Comparison of ENCODE assay signal across 10 cellular contexts in genomic region chr5:142326480-142326938, GRCh38. TPM values are rescaled to one million over a fixed set of nuclear protein-coding genes. Genes with fewer than 3 reads are reported as not detected.
A peak's percentile ranks its signal among the peaks of the same experiment; 100 is the strongest.
DNase-seq lines count a peak whose midpoint lies in the region; ATAC-seq and TF ChIP-seq lines count a peak whose summit lies in the region.
"Had no signal": no experiment of that assay in that cellular context is flagged by ENCODE, and none has a peak within 500 bp of the region (broad histone marks: within the 10 kb centered on the region; RNA-seq: fewer than 3 reads in every experiment).

No MANE protein-coding gene starts in this region.

- no peaks in the 10 kb centered on the region for H3K9me3 Mint-ChIP-seq in activated naive CD4-positive, alpha-beta T cell treated with anti-CD3 and anti-CD28 coated beads, Interleukin-2, amount 50 U/mL, for 24 hours

- ATAC-seq in upper lobe of right lung (no peak), HG03571 (IDR thresholded peaks at IDR 0.05; ENCODE audit: unreplicated experiment) (no peak)

- intact Hi-C loops in mammary epithelial cell (cut with micrococcal nuclease) (loop anchor here (2.0 to 10.0 kb wide), 5 partner anchors 38 to 371 kb away; no protein-coding TSS in a partner anchor), upper lobe of right lung (cut with DNase I) (no loop called here)

- TF ChIP-seq CTCF in mammary epithelial cell (conservative IDR thresholded peaks at IDR 0.05 in 1 of 2, IDR thresholded peaks at IDR 0.05 in 1 of 2; ENCODE audit: extremely low read depth in 1 of 2, insufficient read depth in 1 of 2, low read depth in 1 of 2, low read length in 2 of 2) (no peak), upper lobe of right lung (IDR thresholded peaks at IDR 0.05) (no peak)

- H3K4me1 ChIP-seq in mammary epithelial cell (ENCODE audit: insufficient read depth, low read length) (peaks cover 28% of the 10 kb centered on the region), mesodermal cell (ENCODE audit: control insufficient read depth, insufficient read depth, low read length, poor library complexity, severe bottlenecking) (peaks cover 13% of the 10 kb centered on the region), upper lobe of right lung (peaks cover 34% of the 10 kb centered on the region)

- no peaks in the 10 kb centered on the region for H3K36me3 Mint-ChIP-seq in activated naive CD4-positive, alpha-beta T cell treated with anti-CD3 and anti-CD28 coated beads, Interleukin-2, amount 50 U/mL, for 24 hours

- H3K4me3 ChIP-seq in mammary epithelial cell (replicated peaks in 1 of 3; ENCODE audit: insufficient read depth in 1 of 3, low read depth in 2 of 3, low read length in 3 of 3), result peak overlapping the region; percentile 67 to 79 (median 78)
- peak overlapping the region; percentile 100 for H3K4me3 ChIP-seq in mesodermal cell (ENCODE audit: extremely low read depth, insufficient read depth, low read length, poor library complexity, severe bottlenecking)
- peak overlapping the region; percentile 63 for H3K4me3 ChIP-seq in upper lobe of right lung

- no peak overlapping the region for H3K27ac Mint-ChIP-seq in activated naive CD4-positive, alpha-beta T cell treated with anti-CD3 and anti-CD28 coated beads, Interleukin-2, amount 50 U/mL, for 24 hours

- no peak for DNase-seq in activated naive CD4-positive, alpha-beta T cell treated with Interleukin-2 at 50 U/mL for 16 hours
- DNase-seq in mammary epithelial cell (no peak), upper lobe of right lung (no peak), AG08395 (ENCODE audit: low spot score) (no peak), NCI-H2171 treated with DMSO at 0.1 percent for 48 hours (lab: John Stamatoyannopoulos, UW) (no peak)
- DNase-seq: Kasumi-1 had no signal

- BruUV-seq in mammary epithelial cell (replicated peaks; lab: Mats Ljungman, UMichigan), result TSS peak; percentile 76

- H3K27ac ChIP-seq in mammary epithelial cell (ENCODE audit: insufficient read depth, low read depth, low read length) (peak overlapping the region; percentile 81), mesodermal cell (ENCODE audit: low read depth, low read length, severe bottlenecking) (peak overlapping the region; percentile 96), upper lobe of right lung (peak overlapping the region; percentile 95)

- peak overlapping the region; percentile 86 for H2AFZ ChIP-seq in mammary epithelial cell (ENCODE audit: low read depth, low read length)

- CTCF ChIA-PET in mammary epithelial cell (lab: Charles Lee; ENCODE audit: low non-redundant PET), result no interaction called here

- no peaks in the 10 kb centered on the region for H4K20me1 ChIP-seq in mammary epithelial cell (ENCODE audit: insufficient read depth, low read length)

- peak overlapping the region; percentile 64 for H3K9ac ChIP-seq in mammary epithelial cell (ENCODE audit: insufficient read depth, low read length)

- peak overlapping the region; percentile 98 for H3K4me2 ChIP-seq in mammary epithelial cell (ENCODE audit: insufficient read depth, low read depth, low read length)

- 81% methylated on average over 8 of the region's 8 CpGs for WGBS in mammary epithelial cell (ENCODE audit: low coverage, missing lambda C conversion rate)
- WGBS in mesodermal cell (ENCODE audit: insufficient coverage in 2 of 2), 2 experiments, result 2 to 11% methylated on average over 5 of the region's 8 CpGs

- H3K27me3 Mint-ChIP-seq in activated naive CD4-positive, alpha-beta T cell treated with anti-CD3 and anti-CD28 coated beads, Interleukin-2, amount 50 U/mL, for 24 hours, result peaks cover 35% of the 10 kb centered on the region

- dilution Hi-C loops in mammary epithelial cell (cut with HindIII; ENCODE audit: low sequenced_read_pairs), result no loop called here

- H3K79me2 ChIP-seq in mammary epithelial cell (ENCODE audit: insufficient read depth, low read length), result peaks cover 67% of the 10 kb centered on the region

- peaks cover 18% of the 10 kb centered on the region for H3K4me1 Mint-ChIP-seq in activated naive CD4-positive, alpha-beta T cell treated with anti-CD3 and anti-CD28 coated beads, Interleukin-2, amount 50 U/mL, for 24 hours

- in situ Hi-C loops in mammary epithelial cell (cut with MboI; ENCODE audit: low sequenced_read_pairs in 2 of 2), result loop anchor here in 1 of 2 donors (10.0 kb wide), 1 partner anchor 218 kb away; no protein-coding TSS in a partner anchor

- peak overlapping the region; percentile 89 for H3K4me3 Mint-ChIP-seq in activated naive CD4-positive, alpha-beta T cell treated with anti-CD3 and anti-CD28 coated beads, Interleukin-2, amount 50 U/mL, for 24 hours

- H3K9me3 ChIP-seq in mammary epithelial cell (replicated peaks; ENCODE audit: insufficient read depth, low read length), result no peaks in the 10 kb centered on the region
- no peaks in the 10 kb centered on the region for H3K9me3 ChIP-seq in mesodermal cell (ENCODE audit: control insufficient read depth, low read length)
- no peaks in the 10 kb centered on the region for H3K9me3 ChIP-seq in upper lobe of right lung

- H3K36me3 ChIP-seq in mammary epithelial cell (ENCODE audit: insufficient read depth, low read length) (no peaks in the 10 kb centered on the region), mesodermal cell (ENCODE audit: control insufficient read depth, insufficient read depth, low read length) (peaks cover 31% of the 10 kb centered on the region), upper lobe of right lung (no peaks in the 10 kb centered on the region)

- no peaks in the 10 kb centered on the region for H3K27me3 ChIP-seq in mammary epithelial cell (ENCODE audit: insufficient read depth, low read length)
- H3K27me3 ChIP-seq in upper lobe of right lung, result peaks cover 8% of the 10 kb centered on the region

RNA-seq across cellular contexts. Expression of gene SPRY4, which starts 1.7 kb away (rescaled TPM):
- total RNA-seq in mammary epithelial cell (10 to 100 TPM; 11.5 to 40.7 TPM), upper lobe of right lung (89.8 TPM)
- 12.0 TPM for polyA plus RNA-seq in mammary epithelial cell
- polyA minus RNA-seq in mammary epithelial cell, result 59.3 TPM
- polyA plus RNA-seq in mesodermal cell (2013, experiment 1 of 2), result 147 TPM
- polyA plus RNA-seq in mesodermal cell (2013, experiment 2 of 2), result 117 TPM
- polyA plus RNA-seq: CD14-positive monocyte had no signal
